ENCODE assay signal across 13 cellular contexts in the genomic region with DNA sequence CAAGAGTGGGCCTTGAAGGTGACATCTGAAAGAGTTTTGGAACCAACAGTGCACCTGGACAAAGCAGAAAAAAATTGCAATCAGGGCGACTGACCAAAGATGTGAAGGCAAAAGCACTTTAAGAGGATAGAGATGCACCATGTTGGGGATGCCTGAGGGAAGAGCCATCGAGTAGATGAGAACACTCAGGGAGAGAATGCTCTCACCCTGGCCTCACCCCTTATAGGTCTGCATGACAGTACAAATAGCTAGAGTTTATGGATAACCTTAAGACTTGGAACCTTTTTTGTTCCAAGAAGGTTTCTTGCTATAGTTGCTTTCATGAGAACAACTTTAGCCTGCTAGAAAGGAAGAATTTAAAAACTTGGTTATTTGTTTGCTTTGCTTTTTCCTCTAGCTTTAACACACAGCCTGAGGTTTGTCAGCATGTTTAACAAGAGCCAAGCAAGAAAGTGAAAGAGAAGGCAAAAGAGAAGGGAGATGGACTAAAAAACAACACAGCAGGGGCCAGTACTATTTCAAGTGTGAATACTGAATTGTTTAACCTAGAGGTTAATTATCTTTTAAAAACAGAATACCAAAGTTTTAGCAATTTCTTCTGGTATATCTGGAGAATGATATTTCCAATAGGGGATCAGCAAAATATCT.
A peak's percentile ranks its signal among the peaks of the same experiment; 100 is the strongest.
DNase-seq lines count a peak whose midpoint lies in the region; ATAC-seq and TF ChIP-seq lines count a peak whose summit lies in the region.
"Had no signal": no experiment of that assay in that cellular context is flagged by ENCODE, and none has a peak within 500 bp of the region (broad histone marks: within the 10 kb centered on the region; RNA-seq: fewer than 3 reads in every experiment).

No MANE protein-coding gene starts in this region.

- no peak overlapping the region for H3K9ac ChIP-seq in neural progenitor cell
- H3K9ac ChIP-seq: KMS-11 had no signal

- H3K36me3 Mint-ChIP-seq in neural progenitor cell, result peaks cover 3% of the 10 kb centered on the region

- H3K4me3 ChIP-seq in WI38 (ENCODE audit: low read depth, low read length), result peak overlapping the region; percentile 9; the same call in 1 of the 2 replicates
- no peak overlapping the region for H3K4me3 ChIP-seq in neural progenitor cell
- no peak overlapping the region for H3K4me3 ChIP-seq in dorsolateral prefrontal cortex
- H3K4me3 ChIP-seq in Peyer's patch, result no peak overlapping the region
- no peak overlapping the region for H3K4me3 ChIP-seq in BE2C (ENCODE audit: low read depth, low read length)

- H3K9me3 ChIP-seq in neural progenitor cell (ENCODE audit: low read depth), result no peaks in the 10 kb centered on the region
- no peaks in the 10 kb centered on the region for H3K9me3 ChIP-seq in Peyer's patch
- H3K9me3 ChIP-seq in BE2C, result no peaks in the 10 kb centered on the region

- H3K27me3 ChIP-seq in neural progenitor cell, result no peaks in the 10 kb centered on the region
- H3K27me3 ChIP-seq in dorsolateral prefrontal cortex, result no peaks in the 10 kb centered on the region
- H3K27me3 ChIP-seq in Peyer's patch, result no peaks in the 10 kb centered on the region
- no peaks in the 10 kb centered on the region for H3K27me3 ChIP-seq in BE2C

- no peaks in the 10 kb centered on the region for H3K79me2 ChIP-seq in neural progenitor cell (ENCODE audit: low read depth)

- peaks cover 16% of the 10 kb centered on the region for H3K4me1 Mint-ChIP-seq in neural progenitor cell

- intact Hi-C loops in dorsolateral prefrontal cortex (cut with DNase I), result no loop called here

- H3K4me3 Mint-ChIP-seq in neural progenitor cell, result no peak overlapping the region
- H3K4me3 Mint-ChIP-seq: activated CD4-positive, alpha-beta T cell treated with anti-CD3 and anti-CD28 coated beads for 36 hours had no signal

- H3K27ac Mint-ChIP-seq in neural progenitor cell, result peak overlapping the region; percentile 8
- H3K27ac Mint-ChIP-seq: activated CD4-positive, alpha-beta T cell treated with anti-CD3 and anti-CD28 coated beads for 36 hours had no signal

- no peaks in the 10 kb centered on the region for H3K9me3 Mint-ChIP-seq in neural progenitor cell

- peaks cover 14% of the 10 kb centered on the region for H3K4me1 ChIP-seq in neural progenitor cell
- H3K4me1 ChIP-seq in Peyer's patch, result no peaks in the 10 kb centered on the region
- H3K4me1 ChIP-seq in BE2C, result no peaks in the 10 kb centered on the region; the same call in 1 of the 2 replicates

- DNase-seq in neural progenitor cell (ENCODE audit: low spot score) (no peak), dorsolateral prefrontal cortex (no peak), Peyer's patch (no peak), BE2C (no peak)
- DNase-seq in activated CD4-positive, CD25-positive, alpha-beta regulatory T cell treated with anti-CD3 and anti-CD28 coated beads, Interleukin-2, amount 50 U/mL, for 72 hours, result no peak
- DNase-seq: activated CD4-positive, alpha-beta T cell treated with anti-CD3 and anti-CD28 coated beads for 36 hours; activated effector memory CD4-positive, alpha-beta T cell treated with anti-CD3 and anti-CD28 coated beads, Interleukin-2, amount 50 U/mL, for 16 hours; hypothalamus; SIG-M5 had no signal

- H3K27ac ChIP-seq in neural progenitor cell, result peak overlapping the region; percentile 40
- H3K27ac ChIP-seq in dorsolateral prefrontal cortex, result peak overlapping the region in 5 of 59 donors; percentile 12 to 52 (median 23)
- no peak overlapping the region for H3K27ac ChIP-seq in Peyer's patch
- H3K27ac ChIP-seq: KMS-11 had no signal

- H4K20me1 ChIP-seq in neural progenitor cell (ENCODE audit: low read depth), result no peaks in the 10 kb centered on the region

- H3K36me3 ChIP-seq in neural progenitor cell, result peaks cover 3% of the 10 kb centered on the region
- no peaks in the 10 kb centered on the region for H3K36me3 ChIP-seq in Peyer's patch
- no peaks in the 10 kb centered on the region for H3K36me3 ChIP-seq in BE2C

- H3K4me2 ChIP-seq in neural progenitor cell, result peak overlapping the region; percentile 23
- H3K4me2 ChIP-seq: KMS-11 had no signal

- peaks cover 12% of the 10 kb centered on the region for H3F3A ChIP-seq in neural progenitor cell (ENCODE audit: low read depth)

- H2AFZ ChIP-seq in neural progenitor cell (replicated peaks), result no peak overlapping the region

- TF ChIP-seq CTCF in WI38 (IDR thresholded peaks at IDR 0.05; ENCODE audit: low read depth, low read length) (no peak), neural progenitor cell (IDR thresholded peaks at IDR 0.05) (no peak), dorsolateral prefrontal cortex (IDR thresholded peaks at IDR 0.05 in 54 of 56, conservative IDR thresholded peaks at IDR 0.05 in 2 of 56; ENCODE audit: low read depth in 1 of 56, partially characterized antibody in 56 of 56) (no peak), Peyer's patch (IDR thresholded peaks at IDR 0.05) (no peak), BE2C (IDR thresholded peaks at IDR 0.05; ENCODE audit: low read depth, low read length) (no peak)

- ATAC-seq in GM18909 (IDR thresholded peaks at IDR 0.05; ENCODE audit: poor library complexity, unreplicated experiment) (peak; percentile 63), HG02642 (IDR thresholded peaks at IDR 0.05; ENCODE audit: poor library complexity, unreplicated experiment) (peak; percentile 50)
- ATAC-seq: activated CD4-positive, alpha-beta T cell treated with anti-CD3 and anti-CD28 coated beads for 36 hours had no signal

- H3K27me3 Mint-ChIP-seq in neural progenitor cell (ENCODE audit: insufficient read depth, low read depth), result peaks cover 2% of the 10 kb centered on the region
- H3K27me3 Mint-ChIP-seq: activated CD4-positive, alpha-beta T cell treated with anti-CD3 and anti-CD28 coated beads for 36 hours had no signal

- no peak for TF ChIP-seq POLR2A in Peyer's patch (IDR thresholded peaks at IDR 0.05)
